8 cellular contexts compared by ENCODE assay signal in the genomic region with DNA sequence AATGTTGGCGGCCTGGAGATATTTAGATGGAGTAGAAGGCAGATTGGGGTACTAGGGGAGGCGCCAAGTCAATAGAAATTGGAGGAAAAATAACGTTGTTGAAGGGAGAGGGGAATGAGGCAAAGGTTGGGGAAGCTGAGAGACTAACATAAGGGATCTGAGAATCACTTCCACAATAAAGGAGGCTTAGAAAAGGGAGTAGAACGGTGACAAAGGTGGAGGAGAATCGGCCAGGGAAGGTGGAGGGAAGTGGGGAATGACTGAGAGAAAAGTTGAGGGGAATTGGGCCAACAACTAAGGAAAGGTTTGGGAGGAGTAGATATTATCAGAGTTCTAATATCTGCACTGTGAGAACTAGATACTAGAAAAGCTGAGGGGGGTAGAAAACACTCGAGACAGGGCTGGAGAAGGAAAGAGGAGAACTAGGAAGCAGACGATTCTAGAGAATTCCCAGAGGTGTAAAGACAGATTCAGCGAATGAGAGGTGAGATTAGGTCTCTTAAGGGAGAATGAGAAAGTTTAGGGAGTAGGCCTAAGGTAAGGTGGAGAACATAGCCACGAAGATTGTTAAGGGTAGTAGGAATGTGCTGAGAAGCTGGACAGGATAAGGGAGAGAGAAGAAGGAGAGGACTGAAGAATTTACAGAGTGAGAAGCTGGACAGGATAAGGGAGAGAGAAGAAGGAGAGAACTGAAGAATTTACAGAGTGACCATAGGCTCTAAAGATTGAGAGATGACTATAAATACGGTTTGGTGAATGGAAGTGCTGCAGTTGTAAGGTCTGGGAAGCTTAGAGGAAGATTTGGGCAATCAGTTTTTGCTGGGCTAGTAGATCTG. TPM values are rescaled to one million over a fixed set of nuclear protein-coding genes. Genes with fewer than 3 reads are reported as not detected.
A peak's percentile ranks its signal among the peaks of the same experiment; 100 is the strongest.
DNase-seq lines count a peak whose midpoint lies in the region; ATAC-seq and TF ChIP-seq lines count a peak whose summit lies in the region.

No MANE protein-coding gene starts in this region.

- peak overlapping the region; percentile 46 to 76 for H3K4me3 ChIP-seq in DND-41 (ENCODE audit: low read depth in 1 of 2, low read length in 2 of 2)
- peak overlapping the region; percentile 85 for H3K4me3 ChIP-seq in OCI-LY7 (ENCODE audit: low read depth, low read length, poor library complexity, severe bottlenecking)
- H3K4me3 ChIP-seq in esophagus (ENCODE audit: low read depth in 1 of 2, low read length in 2 of 2) = peak overlapping the region; percentile 83 to 90
- H3K4me3 ChIP-seq in prostate gland = peak overlapping the region; percentile 68 to 70

- ATAC-seq in DND-41 (ENCODE audit: insufficient read depth, low read depth) (no peak), HG03045 (IDR thresholded peaks at IDR 0.05; ENCODE audit: unreplicated experiment) (no peak), HG02588 (IDR thresholded peaks at IDR 0.05; ENCODE audit: unreplicated experiment) (no peak)

- no peaks in the 10 kb centered on the region for H3K27me3 ChIP-seq in DND-41 (ENCODE audit: insufficient read depth, low read length, poor library complexity)
- no peaks in the 10 kb centered on the region for H3K27me3 ChIP-seq in esophagus (ENCODE audit: control insufficient read depth in 1 of 2, insufficient read depth in 2 of 2, low read length in 2 of 2)
- no peaks in the 10 kb centered on the region for H3K27me3 ChIP-seq in prostate gland (replicated peaks; ENCODE audit: insufficient read depth)

- no peaks in the 10 kb centered on the region for H3K9me3 ChIP-seq in DND-41 (ENCODE audit: insufficient read depth, low read length, severe bottlenecking)
- no peaks in the 10 kb centered on the region for H3K9me3 ChIP-seq in OCI-LY7 (ENCODE audit: low read length)
- H3K9me3 ChIP-seq in esophagus (ENCODE audit: control insufficient read depth in 2 of 2, insufficient read depth in 1 of 2, low read depth in 1 of 2, low read length in 1 of 2) = no peaks in the 10 kb centered on the region
- no peaks in the 10 kb centered on the region for H3K9me3 ChIP-seq in prostate gland

- DNase-seq in DND-41 = no peak
- no peak for DNase-seq in OCI-LY7 (ENCODE audit: low spot score)
- DNase-seq in prostate gland (ENCODE audit: low spot score) = no peak
- no peak for DNase-seq in activated CD8-positive, alpha-beta memory T cell treated with anti-CD3 and anti-CD28 coated beads, Interleukin-2, amount 50 U/mL, for 48 hours
- no peak for DNase-seq in nucleus accumbens (lab: John Stamatoyannopoulos, UW)

- H2AFZ ChIP-seq in DND-41 (ENCODE audit: low read depth, low read length) = peak overlapping the region; percentile 85
- peak overlapping the region; percentile 68; the same call in 1 of the 2 replicates for H2AFZ ChIP-seq in OCI-LY7 (ENCODE audit: low read length)

- H3K4me1 ChIP-seq in DND-41 (ENCODE audit: insufficient read depth, low read length) (peaks cover 51% of the 10 kb centered on the region), OCI-LY7 (ENCODE audit: insufficient read depth, low read length, poor library complexity, severe bottlenecking) (peaks cover 30% of the 10 kb centered on the region), esophagus (ENCODE audit: control insufficient read depth in 2 of 2, insufficient read depth in 2 of 2, low read length in 1 of 2) (peaks cover 0 to 4% of the 10 kb centered on the region in 2 donors), prostate gland (replicated peaks) (peaks cover 5% of the 10 kb centered on the region)

- peaks cover 20% of the 10 kb centered on the region for H3K36me3 ChIP-seq in DND-41 (ENCODE audit: insufficient read depth, low read length)
- peaks cover 34% of the 10 kb centered on the region for H3K36me3 ChIP-seq in OCI-LY7 (ENCODE audit: insufficient read depth, low read length)
- no peaks in the 10 kb centered on the region for H3K36me3 ChIP-seq in esophagus (ENCODE audit: control insufficient read depth in 2 of 2, insufficient read depth in 2 of 2, low read length in 1 of 2)
- H3K36me3 ChIP-seq in prostate gland = no peaks in the 10 kb centered on the region

- H3K9ac ChIP-seq in DND-41 (ENCODE audit: low read depth, low read length) = peak overlapping the region; percentile 66

- H3K79me2 ChIP-seq in DND-41 (ENCODE audit: insufficient read depth, low read length) = peaks cover 83% of the 10 kb centered on the region
- H3K79me2 ChIP-seq in OCI-LY7 (ENCODE audit: insufficient read depth, low read depth, low read length) = peaks cover 44% of the 10 kb centered on the region

- TF ChIP-seq POLR2A in prostate gland (IDR thresholded peaks at IDR 0.05) = no peak

- H4K20me1 ChIP-seq in DND-41 (ENCODE audit: insufficient read depth, low read length) (no peaks in the 10 kb centered on the region), OCI-LY7 (ENCODE audit: insufficient read depth, low read length) (no peaks in the 10 kb centered on the region)

- H3K9me2 ChIP-seq in OCI-LY7 (ENCODE audit: insufficient read depth, low read length) = no peaks in the 10 kb centered on the region

- TF ChIP-seq CTCF in DND-41 (IDR thresholded peaks at IDR 0.05; ENCODE audit: borderline replicate concordance, extremely low read depth, low read length, poor library complexity, severe bottlenecking) (no peak), OCI-LY7 (conservative IDR thresholded peaks at IDR 0.05; ENCODE audit: low read length) (no peak), prostate gland (IDR thresholded peaks at IDR 0.05) (no peak)

- H3K27ac ChIP-seq in DND-41 (ENCODE audit: low read length) = peak overlapping the region; percentile 72
- H3K27ac ChIP-seq in OCI-LY7 (ENCODE audit: low read depth, low read length, poor library complexity, severe bottlenecking) = peak overlapping the region; percentile 75
- H3K27ac ChIP-seq in esophagus (ENCODE audit: low read depth in 2 of 2, low read length in 1 of 2) = peak overlapping the region; percentile 92 to 97
- H3K27ac ChIP-seq in prostate gland = peak overlapping the region; percentile 86 to 93

- WGBS in esophagus, 2 donors = 10 to 12% methylated on average over 10 of the region's 10 CpGs
- 8% methylated on average over 10 of the region's 10 CpGs for whole genome bisulfite sequencing in prostate gland

- H3K4me2 ChIP-seq in DND-41 (ENCODE audit: insufficient read depth, low read length) (peak overlapping the region; percentile 80), OCI-LY7 (ENCODE audit: low read length) (peak overlapping the region; percentile 82)

- no TSS peak for BruUV-seq in OCI-LY7 (replicated peaks; lab: Mats Ljungman, UMichigan)

- CTCF ChIA-PET in OCI-LY7 (lab: Charles Lee; ENCODE audit: unreplicated experiment) = interaction anchor here (1.4 to 1.5 kb wide), 2 partner anchors 84 to 192 kb away, joined by 3 to 5 read pairs; no protein-coding TSS in a partner anchor

- POLR2A ChIA-PET in OCI-LY7 (lab: Charles Lee) = interaction anchor here (0.6 to 2.2 kb wide), 5 partner anchors 10 to 321 kb away, joined by 3 to 17 read pairs (median 10); a partner anchor contains a TSS

- intact Hi-C loops in OCI-LY7 (cut with micrococcal nuclease; ENCODE audit: unreplicated experiment) (loop anchor here (2.0 to 5.0 kb wide), 2 partner anchors 189 to 210 kb away; a partner anchor contains a TSS), prostate gland (cut with DNase I) (no loop called here)

RNA-seq across cellular contexts. Expression of a gene that starts 0.8 kb away (rescaled TPM):
- total RNA-seq in OCI-LY7 (2014; rRNA removed; shearing (Covaris generic)) = 17.3 and 28.8 TPM in 2 replicates
- total RNA-seq in OCI-LY7 (2022) = 28.2 and 28.6 TPM in 2 replicates
- polyA plus RNA-seq in esophagus = 10 to 100 TPM; 25.9 to 27.0 TPM
- 10 to 100 TPM; 41.1 to 45.7 TPM for total RNA-seq in prostate gland

RNA-seq across cellular contexts. Expression of a gene that starts 1.0 kb away (rescaled TPM):
- 24.9 and 29.2 TPM in 2 replicates for total RNA-seq in OCI-LY7 (2014; rRNA removed; shearing (Covaris generic))
- 32.1 and 37.5 TPM in 2 replicates for total RNA-seq in OCI-LY7 (2022)
- polyA plus RNA-seq in esophagus = 1 to 10 TPM; 5.4 to 6.4 TPM
- total RNA-seq in prostate gland = 10 to 100 TPM; 38.7 to 49.6 TPM
